23 cellular contexts compared by ENCODE assay signal in genomic region chr3:52126500-52126899, GRCh38. TPM values are rescaled to one million over a fixed set of nuclear protein-coding genes. Genes with fewer than 3 reads are reported as not detected.
"Had no signal": no experiment of that assay in that cellular context is flagged by ENCODE, and none has a peak within 500 bp of the region (broad histone marks: within the 10 kb centered on the region; RNA-seq: fewer than 3 reads in every experiment).

No MANE protein-coding gene starts in this region.

- H3K27me3 ChIP-seq: adrenal gland, ascending aorta, dorsolateral prefrontal cortex, esophagus squamous epithelium, gastroesophageal sphincter, spleen, upper lobe of left lung had no signal

- H3K36me3 Mint-ChIP-seq: activated naive CD4-positive, alpha-beta T cell treated with anti-CD3 and anti-CD28 coated beads, Interleukin-2, amount 50 U/mL, for 24 hours; memory B cell had no signal

- H2AFZ ChIP-seq: parathyroid adenoma had no signal

- H3K9ac ChIP-seq: parathyroid adenoma had no signal

- H3K9me3 Mint-ChIP-seq: activated CD4-positive, alpha-beta T cell treated with anti-CD3 and anti-CD28 coated beads, Interleukin-2, amount 10 ng/mL, durations not matched to agents 7 days and 5 days; activated CD8-positive, alpha-beta T cell treated with anti-CD3 and anti-CD28 coated beads for 36 hours; activated naive CD4-positive, alpha-beta T cell treated with anti-CD3 and anti-CD28 coated beads, Interleukin-2, amount 50 U/mL, for 24 hours; memory B cell; T-helper 2 cell treated with Interferon-gamma antibody and Interleukin-4, amounts not matched to agents 5 μg/mL and 100 μg/mL, for 36 hours had no signal

- H3K27me3 Mint-ChIP-seq: activated CD4-positive, alpha-beta T cell treated with anti-CD3 and anti-CD28 coated beads, Interleukin-2, amount 10 ng/mL, durations not matched to agents 7 days and 5 days; activated CD8-positive, alpha-beta memory T cell treated with anti-CD3 and anti-CD28 coated beads, Interleukin-2, amount 10 ng/mL, durations not matched to agents 7 days and 5 days; activated CD8-positive, alpha-beta T cell treated with anti-CD3 and anti-CD28 coated beads for 36 hours; activated naive CD4-positive, alpha-beta T cell treated with anti-CD3 and anti-CD28 coated beads, Interleukin-2, amount 50 U/mL, for 24 hours; memory B cell had no signal

- H3K79me2 ChIP-seq: parathyroid adenoma had no signal

- H3K4me1 Mint-ChIP-seq: activated naive CD4-positive, alpha-beta T cell treated with anti-CD3 and anti-CD28 coated beads, Interleukin-2, amount 50 U/mL, for 24 hours had no signal

- H3K27ac Mint-ChIP-seq: activated CD4-positive, alpha-beta T cell treated with anti-CD3 and anti-CD28 coated beads, Interleukin-2, amount 10 ng/mL, durations not matched to agents 7 days and 5 days; activated CD8-positive, alpha-beta memory T cell treated with anti-CD3 and anti-CD28 coated beads, Interleukin-2, amount 10 ng/mL, durations not matched to agents 7 days and 5 days; activated CD8-positive, alpha-beta T cell treated with anti-CD3 and anti-CD28 coated beads for 36 hours; activated naive CD4-positive, alpha-beta T cell treated with anti-CD3 and anti-CD28 coated beads, Interleukin-2, amount 50 U/mL, for 24 hours; memory B cell; T-helper 2 cell treated with Interferon-gamma antibody and Interleukin-4, amounts not matched to agents 5 μg/mL and 100 μg/mL, for 36 hours had no signal

- ATAC-seq: activated CD8-positive, alpha-beta memory T cell treated with anti-CD3 and anti-CD28 coated beads, Interleukin-2, amount 10 ng/mL, durations not matched to agents 7 days and 5 days; activated CD8-positive, alpha-beta T cell treated with anti-CD3 and anti-CD28 coated beads for 36 hours; gastroesophageal sphincter; stimulated activated naive CD8-positive, alpha-beta T cell treated with anti-CD3 and anti-CD28 coated beads, Interleukin-15, Interleukin-2, amounts not matched to agents 100 U/mL and 50 U/mL, for 24 hours had no signal

- H3K4me3 ChIP-seq: adrenal gland, ascending aorta, dorsolateral prefrontal cortex, esophagus squamous epithelium, gastroesophageal sphincter, spleen, upper lobe of left lung had no signal

- H3K9me3 ChIP-seq: adrenal gland, ascending aorta, esophagus squamous epithelium, gastroesophageal sphincter, spleen, upper lobe of left lung had no signal

- H3K27ac ChIP-seq: adrenal gland, ascending aorta, dorsolateral prefrontal cortex, esophagus squamous epithelium, gastroesophageal sphincter, parathyroid adenoma, spleen, upper lobe of left lung had no signal

- H3K4me3 Mint-ChIP-seq: activated CD4-positive, alpha-beta T cell treated with anti-CD3 and anti-CD28 coated beads, Interleukin-2, amount 10 ng/mL, durations not matched to agents 7 days and 5 days; activated CD8-positive, alpha-beta memory T cell treated with anti-CD3 and anti-CD28 coated beads, Interleukin-2, amount 10 ng/mL, durations not matched to agents 7 days and 5 days; activated CD8-positive, alpha-beta T cell treated with anti-CD3 and anti-CD28 coated beads for 36 hours; activated naive CD4-positive, alpha-beta T cell treated with anti-CD3 and anti-CD28 coated beads, Interleukin-2, amount 50 U/mL, for 24 hours; memory B cell; T-helper 2 cell treated with Interferon-gamma antibody and Interleukin-4, amounts not matched to agents 5 μg/mL and 100 μg/mL, for 36 hours had no signal

- DNase-seq: activated CD4-positive, alpha-beta T cell treated with anti-CD3 and anti-CD28 coated beads, Interleukin-2, amount 10 ng/mL, durations not matched to agents 7 days and 5 days; activated CD4-positive, CD25-positive, alpha-beta regulatory T cell treated with anti-CD3 and anti-CD28 coated beads, Interleukin-2, amount 50 U/mL, for 72 hours; activated CD8-positive, alpha-beta memory T cell treated with anti-CD3 and anti-CD28 coated beads, Interleukin-2, amount 10 ng/mL, durations not matched to agents 7 days and 5 days; activated CD8-positive, alpha-beta T cell treated with anti-CD3 and anti-CD28 coated beads for 36 hours; activated gamma-delta T cell treated with Interleukin-2 at 50 U/mL for 16 hours; activated T-cell treated with anti-CD3 and anti-CD28 coated beads for 4 hours; adrenal gland; central memory CD4-positive, alpha-beta T cell; dorsolateral prefrontal cortex; esophagus squamous epithelium; head of caudate nucleus; hypothalamus; nucleus accumbens; spleen; stimulated activated CD4-positive, alpha-beta T cell treated with anti-CD3 and anti-CD28 coated beads, Interleukin-4, amount 100 ng/mL, for 24 hours; stimulated activated naive CD8-positive, alpha-beta T cell treated with anti-CD3 and anti-CD28 coated beads, Interleukin-15, Interleukin-2, amounts not matched to agents 100 U/mL and 50 U/mL, for 24 hours; upper lobe of left lung had no signal

- H3K36me3 ChIP-seq: adrenal gland, ascending aorta, esophagus squamous epithelium, gastroesophageal sphincter, upper lobe of left lung had no signal

RNA-seq across cellular contexts. Expression of gene POC1A, which starts 27.7 kb away (rescaled TPM):
- total RNA-seq: ascending aorta had no signal
